ENCODE assay signal across 13 cellular contexts in the genomic region with DNA sequence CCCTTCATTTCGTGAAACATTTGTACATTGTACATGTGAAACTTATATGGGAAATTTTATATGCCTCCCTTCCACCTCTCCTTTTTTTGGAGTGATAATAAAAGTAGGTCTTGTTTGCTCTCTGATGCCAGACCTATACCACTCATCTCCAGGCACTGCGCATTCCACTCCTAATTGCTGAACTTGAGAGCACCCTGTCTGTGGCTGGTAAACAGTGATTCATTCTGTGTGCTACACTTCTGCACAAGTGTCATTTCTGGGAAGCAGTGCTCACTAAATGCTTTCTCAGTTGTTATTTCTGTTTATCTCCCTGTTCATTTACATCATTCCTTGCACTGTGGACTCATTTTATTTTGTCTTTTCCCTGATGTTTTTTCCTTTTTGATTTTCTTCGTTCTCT. TPM values are rescaled to one million over a fixed set of nuclear protein-coding genes. Genes with fewer than 3 reads are reported as not detected.
DNase-seq lines count a peak whose midpoint lies in the region; ATAC-seq, FAIRE-seq and TF ChIP-seq lines count a peak whose summit lies in the region.
"Had no signal": no experiment of that assay in that cellular context is flagged by ENCODE, and none has a peak within 500 bp of the region (broad histone marks: within the 10 kb centered on the region; RNA-seq: fewer than 3 reads in every experiment).

No MANE protein-coding gene starts in this region.

- TF ChIP-seq EP300 in A549 (IDR thresholded peaks at IDR 0.05): no peak

- POLR2A ChIA-PET in A549 (lab: Yijun Ruan, JAX): no interaction called here

- no peak overlapping the region for H3K4me2 ChIP-seq in A549

- H3K4me3 ChIP-seq in A549: no peak overlapping the region
- H3K4me3 ChIP-seq in coronary artery: no peak overlapping the region
- H3K4me3 ChIP-seq: heart right ventricle had no signal

- peaks cover 4% of the 10 kb centered on the region; the same call in 1 of the 2 replicates for H3K36me3 Mint-ChIP-seq in HFFc6 (ENCODE audit: low read depth)
- H3K36me3 Mint-ChIP-seq: activated naive CD8-positive, alpha-beta T cell had no signal

- WGBS in A549 (ENCODE audit: missing lambda C conversion rate): 3% methylated on average over 3 of the region's 3 CpGs

- H3K4me1 Mint-ChIP-seq in HFFc6 (ENCODE audit: low read depth): peaks cover 27% of the 10 kb centered on the region
- no peaks in the 10 kb centered on the region for H3K4me1 Mint-ChIP-seq in stimulated activated naive CD8-positive, alpha-beta T cell treated with anti-CD3 and anti-CD28 coated beads, Interleukin-15, amount 100 ng/mL, for 72 hours

- TF ChIP-seq CTCF in A549 (IDR thresholded peaks at IDR 0.05): no peak
- TF ChIP-seq CTCF in HFFc6 (IDR thresholded peaks at IDR 0.05): no peak
- no peak for TF ChIP-seq CTCF in coronary artery (IDR thresholded peaks at IDR 0.05)

- no peaks in the 10 kb centered on the region for H3K9me3 Mint-ChIP-seq in HFFc6
- H3K9me3 Mint-ChIP-seq in stimulated activated naive CD8-positive, alpha-beta T cell treated with anti-CD3 and anti-CD28 coated beads, Interleukin-15, amount 100 ng/mL, for 72 hours: no peaks in the 10 kb centered on the region

- CTCF ChIA-PET in A549 (lab: Yijun Ruan, JAX): interaction anchor here (1.4 to 8.6 kb wide), 2 partner anchors 7 to 15 kb away, joined by 3 to 62 read pairs; partner anchors contain the start of gene CCDC85A

- FAIRE-seq in A549 (lab: Jason Lieb, UNC): peak; percentile 23

- no peaks in the 10 kb centered on the region for H3K9me3 ChIP-seq in A549
- H3K9me3 ChIP-seq: BE2C had no signal

- H3K27ac ChIP-seq in A549 (no peak overlapping the region), coronary artery (no peak overlapping the region)
- H3K27ac ChIP-seq: heart right ventricle had no signal

- H3K4me3 Mint-ChIP-seq in HFFc6: no peak overlapping the region
- no peak overlapping the region for H3K4me3 Mint-ChIP-seq in stimulated activated naive CD8-positive, alpha-beta T cell treated with anti-CD3 and anti-CD28 coated beads, Interleukin-15, amount 100 ng/mL, for 72 hours
- H3K4me3 Mint-ChIP-seq: activated naive CD8-positive, alpha-beta T cell had no signal

- H3K27ac Mint-ChIP-seq in HFFc6: no peak overlapping the region; the same call in 1 of the 2 replicates
- H3K27ac Mint-ChIP-seq in stimulated activated naive CD8-positive, alpha-beta T cell treated with anti-CD3 and anti-CD28 coated beads, Interleukin-15, amount 100 ng/mL, for 72 hours: no peak overlapping the region
- H3K27ac Mint-ChIP-seq: activated naive CD8-positive, alpha-beta T cell had no signal

- TF ChIP-seq RAD21 in A549 (conservative IDR thresholded peaks at IDR 0.05 in 1 of 2, IDR thresholded peaks at IDR 0.05 in 1 of 2): no peak

- peaks cover 8% of the 10 kb centered on the region; the same call in 1 of the 2 replicates for H3K27me3 Mint-ChIP-seq in HFFc6 (ENCODE audit: insufficient read depth)
- no peaks in the 10 kb centered on the region for H3K27me3 Mint-ChIP-seq in stimulated activated naive CD8-positive, alpha-beta T cell treated with anti-CD3 and anti-CD28 coated beads, Interleukin-15, amount 100 ng/mL, for 72 hours

- H3K4me1 ChIP-seq in A549: no peaks in the 10 kb centered on the region
- H3K4me1 ChIP-seq: BE2C, heart right ventricle had no signal

- no peak for TF ChIP-seq POLR2A in A549 (IDR thresholded peaks at IDR 0.05; ENCODE audit: low read length)

- DNase-seq in A549 (ENCODE audit: low read depth in 1 of 2, low spot score in 1 of 2) (no peak), HFFc6 (peak; percentile 75), SHP77 (lab: John Stamatoyannopoulos, UW) (peak; percentile 60 to 74), islet precursor cell (peak; percentile 86), coronary artery (ENCODE audit: low spot score) (no peak)
- no peak for DNase-seq in stimulated activated CD4-positive, alpha-beta T cell treated with anti-CD3 and anti-CD28 coated beads, Interleukin-1b, Interleukin-23, amount 100 ng/mL, for 48 hours
- DNase-seq in stimulated activated naive CD8-positive, alpha-beta T cell treated with anti-CD3 and anti-CD28 coated beads, Interleukin-15, amount 100 ng/mL, for 72 hours: no peak
- DNase-seq: activated CD8-positive, alpha-beta memory T cell treated with anti-CD3 and anti-CD28 coated beads for 24 hours; BE2C; heart right ventricle had no signal

- ATAC-seq in A549: peak in 1 of 2 experiments; percentile 53; a peak in 2 of 6 replicates
- ATAC-seq in stimulated activated naive CD8-positive, alpha-beta T cell treated with anti-CD3 and anti-CD28 coated beads, Interleukin-15, amount 100 ng/mL, for 72 hours: no peak
- ATAC-seq in HG02938 (IDR thresholded peaks at IDR 0.05; ENCODE audit: unreplicated experiment): no peak

TF ChIP-seq in A549, 52 proteins besides CTCF, POLR2A, EP300 and RAD21:
- no peak for TF ChIP-seq USF2 (IDR thresholded peaks at IDR 0.05)
- no peak for TF ChIP-seq KDM5A (IDR thresholded peaks at IDR 0.05)
- TF ChIP-seq NR3C1 (IDR thresholded peaks at IDR 0.05): no peak
- no peak for TF ChIP-seq HOXA7 (CRISPR knock-in tag; IDR thresholded peaks at IDR 0.05)
- TF ChIP-seq HOXB13 (CRISPR knock-in tag; IDR thresholded peaks at IDR 0.05; ENCODE audit: low read depth): no peak
- TF ChIP-seq POLR2AphosphoS2 (conservative IDR thresholded peaks at IDR 0.05; ENCODE audit: low read length): no peak
- no peak for TF ChIP-seq HDAC2 (IDR thresholded peaks at IDR 0.05)
- TF ChIP-seq PBX3 (IDR thresholded peaks at IDR 0.05): no peak
- TF ChIP-seq, protein P1, sequence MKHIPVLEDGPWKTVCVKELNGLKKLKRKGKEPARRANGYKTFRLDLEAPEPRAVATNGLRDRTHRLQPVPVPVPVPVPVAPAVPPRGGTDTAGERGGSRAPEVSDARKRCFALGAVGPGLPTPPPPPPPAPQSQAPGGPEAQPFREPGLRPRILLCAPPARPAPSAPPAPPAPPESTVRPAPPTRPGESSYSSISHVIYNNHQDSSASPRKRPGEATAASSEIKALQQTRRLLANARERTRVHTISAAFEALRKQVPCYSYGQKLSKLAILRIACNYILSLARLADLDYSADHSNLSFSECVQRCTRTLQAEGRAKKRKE (CRISPR knock-in tag; IDR thresholded peaks at IDR 0.05; ENCODE audit: low read depth): no peak
- TF ChIP-seq CBX8 (IDR thresholded peaks at IDR 0.05): no peak
- TF ChIP-seq ZSCAN20 (CRISPR knock-in tag; IDR thresholded peaks at IDR 0.05): no peak
- no peak for TF ChIP-seq FOSB (CRISPR knock-in tag; IDR thresholded peaks at IDR 0.05)
- no peak for TF ChIP-seq CBX2 (IDR thresholded peaks at IDR 0.05; ENCODE audit: borderline replicate concordance, low read depth)
TF ChIP-seq in A549: peak in this region for 0.

RNA-seq across cellular contexts. Expression of gene CCDC85A, which starts 15.6 kb away (rescaled TPM):
- polyA plus RNA-seq in A549 (2011; rRNA removed): 0.03 and 0.05 TPM in 2 replicates
- 0.07 and 0.09 TPM in 2 replicates for polyA plus RNA-seq in A549 (2012; cell fraction: cytosol; rRNA removed)
- 0.05 and 0.06 TPM in 2 replicates for polyA plus RNA-seq in A549 (2012; cell fraction: nucleus; rRNA removed)
- 0.20 to 0.30 TPM (median 0.22 TPM) in 3 replicates for polyA plus RNA-seq in A549 (2017; fragmentation: RNase III; extraction: RNeasy Plus Mini Kit Qiagen cat#74134 plus additional on column Dnase treatment)
- 0.12 and 0.15 TPM in 2 replicates for polyA minus RNA-seq in A549 (2011; rRNA and poly(A)+ RNA removed)
- total RNA-seq in HFFc6 (2021; fragmentation: NEBNext Ultra II Directional; extraction: Animal tissue kit (Norgen Biotek cat#: 25700)): 10 to 100 TPM; 25.5 to 39.3 (median 36.9) TPM
- total RNA-seq: mononuclear cell had no signal

Comparison
In these comparisons a context has a peak if more than half of its experiments do, and no peak if none do; other contexts are left out.
1. DNase-seq: peak in HFFc6 (single experiment), SHP77 (2 of 2) and islet precursor cell (single experiment); none in A549 (0 of 2), stimulated activated CD4-positive, alpha-beta T cell treated with anti-CD3 and anti-CD28 coated beads, Interleukin-1b, Interleukin-23, amount 100 ng/mL, for 48 hours (single experiment), stimulated activated naive CD8-positive, alpha-beta T cell treated with anti-CD3 and anti-CD28 coated beads, Interleukin-15, amount 100 ng/mL, for 72 hours (0 of 2) and coronary artery (single experiment).